Comparison of ENCODE assay signal across 7 cellular contexts in genomic region chr11:10301656-10302293, GRCh38. TPM values are rescaled to one million over a fixed set of nuclear protein-coding genes. Genes with fewer than 3 reads are reported as not detected.
A peak's percentile ranks its signal among the peaks of the same experiment; 100 is the strongest.
DNase-seq lines count a peak whose midpoint lies in the region; ATAC-seq and TF ChIP-seq lines count a peak whose summit lies in the region.

No MANE protein-coding gene starts in this region.

- H3K9me3 ChIP-seq in HCT116 (ENCODE audit: control insufficient read depth in 1 of 2, insufficient read depth in 1 of 2, low read depth in 1 of 2, low read length in 2 of 2) (no peaks in the 10 kb centered on the region), hepatocyte (ENCODE audit: low read depth) (no peaks in the 10 kb centered on the region)

- peak overlapping the region; percentile 98 for H3K4me2 ChIP-seq in HCT116 (ENCODE audit: low read length)
- H3K4me2 ChIP-seq in hepatocyte = peak overlapping the region; percentile 89

- RAD21 ChIA-PET in HCT116 (lab: Charles Lee; ENCODE audit: low non-redundant PET in 1 of 2, low total read pairs in 2 of 2, uncharacterized antibody in 2 of 2, unreplicated experiment in 2 of 2) = no interaction called here

- WGBS in hepatocyte (ENCODE audit: low lambda C conversion rate, missing lambda C conversion rate) = 22% methylated on average over 6 of the region's 6 CpGs

- TF ChIP-seq POLR2A in HCT116 (IDR thresholded peaks at IDR 0.05; ENCODE audit: borderline replicate concordance, extremely low read depth, insufficient read depth, insufficient read length) = no peak

- no peak for TF ChIP-seq CTCF in HCT116 (IDR thresholded peaks at IDR 0.05 in 2 of 3, conservative IDR thresholded peaks at IDR 0.05 in 1 of 3; ENCODE audit: borderline replicate concordance in 1 of 3, insufficient read depth in 1 of 3, low read depth in 2 of 3, low read length in 2 of 3)
- no peak for TF ChIP-seq CTCF in VCaP (conservative IDR thresholded peaks at IDR 0.05)
- TF ChIP-seq CTCF in hepatocyte (IDR thresholded peaks at IDR 0.05; ENCODE audit: poor library complexity) = no peak
- no peak for TF ChIP-seq CTCF in GM13976 (IDR thresholded peaks at IDR 0.05; ENCODE audit: borderline replicate concordance, control extremely low read depth, extremely low read depth, insufficient read depth, missing control alignments)
- TF ChIP-seq CTCF in GM10248 (IDR thresholded peaks at IDR 0.05; ENCODE audit: control extremely low read depth, extremely low read depth, low read depth, missing control alignments) = no peak

- H3K9me2 ChIP-seq in HCT116 (ENCODE audit: insufficient read depth) (no peaks in the 10 kb centered on the region), hepatocyte (replicated peaks; ENCODE audit: insufficient read depth) (no peaks in the 10 kb centered on the region)

- TF ChIP-seq RAD21 in HCT116 (IDR thresholded peaks at IDR 0.05; ENCODE audit: low read depth) = no peak

- intact Hi-C loops in HCT116 (cut with micrococcal nuclease) = no loop called here

- H4K20me1 ChIP-seq in HCT116 (ENCODE audit: insufficient read depth) (no peaks in the 10 kb centered on the region), hepatocyte (ENCODE audit: insufficient read depth, poor library complexity, severe bottlenecking) (peaks cover 2% of the 10 kb centered on the region)

- peak overlapping the region; percentile 85 to 93 for H3K4me3 ChIP-seq in HCT116 (replicated peaks in 1 of 2; ENCODE audit: low read depth in 1 of 2, low read length in 2 of 2)
- peak overlapping the region; percentile 70 for H3K4me3 ChIP-seq in hepatocyte
- peak overlapping the region in 4 of 7 experiments; percentile 52 to 67 (median 66) for H3K4me3 ChIP-seq in skin epidermis

- no peaks in the 10 kb centered on the region for H3K27me3 ChIP-seq in HCT116 (ENCODE audit: insufficient read depth, low read length)
- H3K27me3 ChIP-seq in hepatocyte = peaks cover under 1% of the 10 kb centered on the region

- peak overlapping the region; percentile 94 for H3K9ac ChIP-seq in HCT116 (ENCODE audit: low read length)

- CTCF ChIA-PET in HCT116 (lab: Charles Lee) (interaction anchor here (0.7 kb wide), 1 partner anchor 65 kb away, joined by 3 read pairs; no protein-coding TSS in a partner anchor), GM10248 (lab: Yijun Ruan, JAX) (interaction anchor here (1.0 to 9.6 kb wide), 9 partner anchors 9 to 553 kb away, joined by 3 to 86 read pairs (median 6); no protein-coding TSS in a partner anchor)

- no TSS peak for BruUV-seq in HCT116 (replicated peaks; lab: Mats Ljungman, UMichigan)

- H3K36me3 ChIP-seq in HCT116 (ENCODE audit: control insufficient read depth in 1 of 2, insufficient read depth in 2 of 2, low read length in 2 of 2) (peaks cover 0 to 19% of the 10 kb centered on the region in 2 experiments; a peak in 2 of 4 replicates), hepatocyte (replicated peaks; ENCODE audit: insufficient read depth, low read depth) (no peaks in the 10 kb centered on the region)

- DNase-seq in HCT116 (ENCODE audit: low read depth, low spot score) (no peak), hepatocyte (ENCODE audit: low spot score) (no peak), medulla oblongata (ENCODE audit: extremely low spot score) (no peak), GM13976 (ENCODE audit: low spot score) (no peak), GM10248 (ENCODE audit: extremely low spot score) (no peak)

- H2AFZ ChIP-seq in HCT116 (ENCODE audit: low read depth, low read length, poor library complexity, severe bottlenecking) (no peak overlapping the region), hepatocyte (no peak overlapping the region)

- peaks cover 21 to 40% of the 10 kb centered on the region in 2 experiments for H3K4me1 ChIP-seq in HCT116 (ENCODE audit: control insufficient read depth in 1 of 2, insufficient read depth in 2 of 2, low read length in 2 of 2)
- H3K4me1 ChIP-seq in hepatocyte (ENCODE audit: insufficient read depth) = peaks cover 9% of the 10 kb centered on the region

- H3K79me2 ChIP-seq in HCT116 (ENCODE audit: insufficient read depth, low read length) = peaks cover 45% of the 10 kb centered on the region
- peaks cover 3% of the 10 kb centered on the region for H3K79me2 ChIP-seq in hepatocyte

- in situ Hi-C loops in GM13976 (cut with MboI; ENCODE audit: low sequenced_read_pairs, unreplicated experiment) = loop anchor here (25.0 kb wide), 2 partner anchors 314 to 439 kb away; no protein-coding TSS in a partner anchor

- POLR2A ChIA-PET in HCT116 (lab: Charles Lee) (interaction anchor here (1.2 kb wide), 1 partner anchor 14 kb away, joined by 4 read pairs; no protein-coding TSS in a partner anchor), GM10248 (lab: Yijun Ruan, JAX) (no interaction called here)

- H3K27ac ChIP-seq in HCT116 (ENCODE audit: low read depth, low read length) (peak overlapping the region; percentile 97; the same call in 1 of the 2 replicates), VCaP (peak overlapping the region; percentile 96), hepatocyte (peak overlapping the region; percentile 95), skin epidermis (peak overlapping the region in 7 of 21 experiments; percentile 81 to 91 (median 85))

- ATAC-seq in HCT116 = no peak

TF ChIP-seq in HCT116, 20 proteins besides CTCF, POLR2A, EP300 and RAD21:
- TF ChIP-seq ZNF274 (IDR thresholded peaks at IDR 0.05; ENCODE audit: low read depth, low read length) (no peak), ZFX (IDR thresholded peaks at IDR 0.05) (no peak), REST (IDR thresholded peaks at IDR 0.05; ENCODE audit: low read depth) (no peak), EGR1 (IDR thresholded peaks at IDR 0.05; ENCODE audit: low read depth) (no peak)

RNA-seq across cellular contexts. Expression of gene ADM, which starts 3.1 kb away (rescaled TPM):
- total RNA-seq in HCT116 (2021; ENCODE audit: unreplicated experiment) (87.2 TPM), hepatocyte (74.1 and 87.8 TPM in 2 replicates)
- 186 and 301 TPM in 2 replicates for polyA plus RNA-seq in HCT116 (2012)
- polyA plus RNA-seq in hepatocyte = 84.6 and 90.3 TPM in 2 replicates

RNA-seq across cellular contexts. Expression of gene SBF2, which starts 7.8 kb away (rescaled TPM):
- 35.0 TPM for total RNA-seq in HCT116 (2021; ENCODE audit: unreplicated experiment)
- 19.3 and 21.0 TPM in 2 replicates for polyA plus RNA-seq in HCT116 (2012)
- total RNA-seq in hepatocyte = 74.4 and 83.2 TPM in 2 replicates
- 25.7 and 32.7 TPM in 2 replicates for polyA plus RNA-seq in hepatocyte
